29 cellular contexts compared by ENCODE assay signal in the genomic region with DNA sequence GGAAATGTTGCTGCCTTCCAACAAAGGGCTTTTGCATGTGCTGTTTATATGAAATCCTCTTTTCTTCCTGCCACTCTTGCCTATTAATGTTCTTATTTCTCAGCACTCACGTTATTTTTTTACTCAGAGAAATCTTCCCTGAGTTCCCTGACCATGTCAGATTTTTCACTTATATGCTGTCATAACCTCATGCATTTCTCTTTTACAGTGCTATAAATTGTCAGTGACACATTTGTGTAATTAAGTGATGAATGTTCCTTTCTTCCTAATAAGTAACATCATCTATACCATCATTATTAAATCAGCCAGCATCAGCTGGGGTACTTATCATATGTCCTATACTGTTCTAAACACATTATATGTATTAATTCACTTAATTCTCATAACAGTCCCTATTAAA.
DNase-seq lines count a peak whose midpoint lies in the region; TF ChIP-seq lines count a peak whose summit lies in the region.
"Had no signal": no experiment of that assay in that cellular context is flagged by ENCODE, and none has a peak within 500 bp of the region (broad histone marks: within the 10 kb centered on the region; RNA-seq: fewer than 3 reads in every experiment).

No MANE protein-coding gene starts in this region.

- H3K36me3 ChIP-seq in endodermal cell (ENCODE audit: control insufficient read depth, insufficient read depth, low read length) (no peaks in the 10 kb centered on the region), neural cell (ENCODE audit: insufficient read depth, low read length) (no peaks in the 10 kb centered on the region)
- H3K36me3 ChIP-seq: BE2C; BLaER1; BLaER1 treated with 17β-estradiol and CSF1 and Interleukin-3, amounts not matched to agents 10 nM and 100 nM had no signal

- no peaks in the 10 kb centered on the region for H3K27me3 ChIP-seq in endodermal cell (ENCODE audit: control insufficient read depth, insufficient read depth, low read length, poor library complexity, severe bottlenecking)
- H3K27me3 ChIP-seq in neural cell (ENCODE audit: insufficient read depth, low read depth, low read length) = no peaks in the 10 kb centered on the region
- H3K27me3 ChIP-seq: BE2C; BLaER1; BLaER1 treated with 17β-estradiol and CSF1 and Interleukin-3, amounts not matched to agents 10 nM and 100 nM had no signal

- no peak overlapping the region for H3K9ac ChIP-seq in endodermal cell (ENCODE audit: extremely low read depth, low read length, poor library complexity, severe bottlenecking)
- peak overlapping the region; percentile 0 for H3K9ac ChIP-seq in neural cell (ENCODE audit: low read length)
- H3K9ac ChIP-seq: BLaER1; BLaER1 treated with 17β-estradiol and CSF1 and Interleukin-3, amounts not matched to agents 10 nM and 100 nM had no signal

- peaks cover 11% of the 10 kb centered on the region for H3K4me1 Mint-ChIP-seq in endodermal cell
- H3K4me1 Mint-ChIP-seq: B cell; CD14-positive monocyte; CD4-positive, alpha-beta memory T cell; CD4-positive, CD25-positive, alpha-beta regulatory T cell; CD8-positive, alpha-beta memory T cell had no signal

- WGBS in endodermal cell (ENCODE audit: insufficient coverage in 1 of 2, insufficient read length in 1 of 2), 2 experiments = 88 to 100% methylated on average over 1 of the region's 1 CpG

- no peak overlapping the region for H3K4me3 Mint-ChIP-seq in endodermal cell
- H3K4me3 Mint-ChIP-seq: B cell; CD14-positive monocyte; CD4-positive, alpha-beta memory T cell; CD4-positive, alpha-beta T cell; CD4-positive, CD25-positive, alpha-beta regulatory T cell; CD8-positive, alpha-beta memory T cell; CD8-positive, alpha-beta T cell had no signal

- H3K9me3 ChIP-seq in endodermal cell (ENCODE audit: control insufficient read depth, low read length) (peaks cover 23% of the 10 kb centered on the region), neural cell (ENCODE audit: low read length) (no peaks in the 10 kb centered on the region)
- H3K9me3 ChIP-seq: A549, BE2C had no signal

- no peaks in the 10 kb centered on the region for H3K79me2 ChIP-seq in neural cell (replicated peaks; ENCODE audit: insufficient read depth, low read length)

- H3K4me1 ChIP-seq in endodermal cell (ENCODE audit: control insufficient read depth, insufficient read depth, low read length) = peaks cover 8% of the 10 kb centered on the region
- H3K4me1 ChIP-seq: A549, BE2C, BLaER1 had no signal

- TF ChIP-seq RAD21 in neural cell (conservative IDR thresholded peaks at IDR 0.05) = no peak

- no peaks in the 10 kb centered on the region for H4K20me1 ChIP-seq in neural cell (ENCODE audit: insufficient read depth)
- H4K20me1 ChIP-seq: BLaER1; BLaER1 treated with 17β-estradiol and CSF1 and Interleukin-3, amounts not matched to agents 10 nM and 100 nM had no signal

- H3K9me3 Mint-ChIP-seq in endodermal cell = peaks cover 40% of the 10 kb centered on the region

- DNase-seq in endodermal cell (no peak), ureter (ENCODE audit: low spot score) (no peak), DMS79 (lab: John Stamatoyannopoulos, UW) (no peak)
- DNase-seq: 8988T; ACHN; AML-193; BE2C; C1 segment of cervical spinal cord; Caco-2; Calu3; CD4-positive, alpha-beta memory T cell; CD4-positive, alpha-beta T cell; CD4-positive, CD25-positive, alpha-beta regulatory T cell; CD8-positive, alpha-beta memory T cell; CD8-positive, alpha-beta T cell; COR-L47; DMS 273 treated with DMSO at 0.1 percent for 48 hours; DMS153; DMS53; DMS79 treated with DMSO at 0.1 percent for 48 hours; EL had no signal

- no peak overlapping the region for H3K27ac Mint-ChIP-seq in endodermal cell
- H3K27ac Mint-ChIP-seq: B cell; CD14-positive monocyte; CD4-positive, alpha-beta memory T cell; CD4-positive, alpha-beta T cell; CD4-positive, CD25-positive, alpha-beta regulatory T cell; CD8-positive, alpha-beta memory T cell; CD8-positive, alpha-beta T cell had no signal

- no peak overlapping the region for H3K27ac ChIP-seq in endodermal cell (ENCODE audit: low read depth, low read length)
- peak overlapping the region; percentile 67 for H3K27ac ChIP-seq in neural cell (ENCODE audit: low read length)
- H3K27ac ChIP-seq: 22Rv1; A549; BLaER1; BLaER1 treated with 17β-estradiol and CSF1 and Interleukin-3, amounts not matched to agents 10 nM and 100 nM; C4-2B had no signal

- no peaks in the 10 kb centered on the region for H3F3A ChIP-seq in neural cell (ENCODE audit: insufficient read depth, low read length, poor library complexity, severe bottlenecking)

- peaks cover 35% of the 10 kb centered on the region for H3K36me3 Mint-ChIP-seq in endodermal cell (ENCODE audit: low read depth)
- H3K36me3 Mint-ChIP-seq: CD14-positive monocyte; CD4-positive, alpha-beta memory T cell; CD4-positive, CD25-positive, alpha-beta regulatory T cell; CD8-positive, alpha-beta memory T cell; CD8-positive, alpha-beta T cell had no signal

- peak overlapping the region; percentile 50 for H3K4me3 ChIP-seq in endodermal cell (ENCODE audit: low read length)
- no peak overlapping the region for H3K4me3 ChIP-seq in neural cell (ENCODE audit: low read length)
- H3K4me3 ChIP-seq: A549; BLaER1; BLaER1 treated with 17β-estradiol and CSF1 and Interleukin-3, amounts not matched to agents 10 nM and 100 nM had no signal

- H3K4me2 ChIP-seq in neural cell (ENCODE audit: low read length) = no peak overlapping the region
- H3K4me2 ChIP-seq: A549; BLaER1; BLaER1 treated with 17β-estradiol and CSF1 and Interleukin-3, amounts not matched to agents 10 nM and 100 nM had no signal

- no peaks in the 10 kb centered on the region for H3K9me2 ChIP-seq in neural cell (ENCODE audit: insufficient read depth, low read length)

- H3K27me3 Mint-ChIP-seq in endodermal cell (ENCODE audit: insufficient read depth) = no peaks in the 10 kb centered on the region
- H3K27me3 Mint-ChIP-seq: B cell; CD4-positive, alpha-beta memory T cell; CD4-positive, alpha-beta T cell; CD4-positive, CD25-positive, alpha-beta regulatory T cell; CD8-positive, alpha-beta memory T cell had no signal

- no peak for TF ChIP-seq CTCF in endodermal cell (conservative IDR thresholded peaks at IDR 0.05)
- no peak for TF ChIP-seq CTCF in neural cell (IDR thresholded peaks at IDR 0.05; ENCODE audit: poor library complexity, severe bottlenecking)

- no peak overlapping the region for H2AFZ ChIP-seq in neural cell (ENCODE audit: low read depth, low read length)

- TF ChIP-seq EP300 in neural cell (conservative IDR thresholded peaks at IDR 0.05; ENCODE audit: poor library complexity, severe bottlenecking) = peak; percentile 92

TF ChIP-seq in neural cell, 6 proteins besides CTCF, POLR2A, EP300 and RAD21:
- TF ChIP-seq EZH2 (IDR thresholded peaks at IDR 0.05; ENCODE audit: borderline replicate concordance, insufficient read depth, low read length, poor library complexity, severe bottlenecking) (no peak), POLR2AphosphoS5 (IDR thresholded peaks at IDR 0.05) (peak; percentile 74)
TF ChIP-seq in neural cell: peak in this region for 1.
